ENCODE assay signal across 8 cellular contexts in the genomic region with DNA sequence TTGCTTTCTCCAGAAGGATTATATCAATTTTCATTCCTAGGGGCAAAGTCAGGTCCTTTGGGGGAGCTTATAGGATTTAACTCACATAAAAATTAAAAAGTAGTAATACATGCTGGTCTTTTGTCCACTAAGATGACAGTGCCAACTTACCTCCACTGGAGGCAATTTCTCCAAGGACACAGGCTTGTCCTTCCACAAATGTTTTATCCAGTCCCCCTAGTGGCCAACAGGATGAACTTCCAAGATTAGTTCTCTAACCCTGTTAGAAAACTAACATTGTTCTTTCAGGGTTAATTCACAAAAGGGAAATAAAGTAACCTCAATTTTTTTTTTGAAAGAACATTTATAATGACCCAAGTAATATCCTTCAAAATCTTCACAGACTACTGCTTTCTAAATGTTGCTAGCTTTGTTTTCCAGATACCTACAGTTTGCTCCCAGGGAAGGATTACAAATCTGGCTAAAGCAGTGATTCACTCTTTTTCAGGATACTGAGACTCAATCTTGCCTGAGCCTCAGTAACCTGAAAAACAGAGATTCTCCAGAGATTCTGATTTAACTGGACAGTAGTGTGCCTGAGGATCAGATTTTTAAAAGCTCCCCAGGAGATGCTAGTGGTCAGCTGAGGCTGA. TPM values are rescaled to one million over a fixed set of nuclear protein-coding genes. Genes with fewer than 3 reads are reported as not detected.
DNase-seq lines count a peak whose midpoint lies in the region; ATAC-seq and TF ChIP-seq lines count a peak whose summit lies in the region.

No MANE protein-coding gene starts in this region.

- H3K9ac ChIP-seq in NT2/D1 (ENCODE audit: insufficient read length, low read depth), result no peak overlapping the region

- TF ChIP-seq POLR2A in breast epithelium (IDR thresholded peaks at IDR 0.05) (no peak), upper lobe of left lung (IDR thresholded peaks at IDR 0.05) (no peak)

- H3K36me3 ChIP-seq in NT2/D1 (ENCODE audit: insufficient read depth, insufficient read length, low read length) (no peaks in the 10 kb centered on the region), breast epithelium (no peaks in the 10 kb centered on the region), upper lobe of left lung (no peaks in the 10 kb centered on the region)

- H3K27me3 ChIP-seq in NT2/D1 (ENCODE audit: insufficient read depth, insufficient read length), result no peaks in the 10 kb centered on the region
- no peaks in the 10 kb centered on the region for H3K27me3 ChIP-seq in breast epithelium
- H3K27me3 ChIP-seq in upper lobe of left lung, result no peaks in the 10 kb centered on the region

- no peak for TF ChIP-seq EP300 in upper lobe of left lung (IDR thresholded peaks at IDR 0.05)

- H3K9me3 ChIP-seq in NT2/D1 (ENCODE audit: insufficient read depth, low read length) (no peaks in the 10 kb centered on the region), breast epithelium (no peaks in the 10 kb centered on the region), upper lobe of left lung (no peaks in the 10 kb centered on the region)

- TF ChIP-seq CTCF in breast epithelium (IDR thresholded peaks at IDR 0.05) (peak; percentile 77 to 93 (median 81)), upper lobe of left lung (IDR thresholded peaks at IDR 0.05) (peak; percentile 68 to 90 (median 77))

- no peaks in the 10 kb centered on the region for H3K4me1 ChIP-seq in NT2/D1 (ENCODE audit: insufficient read depth, insufficient read length)
- no peaks in the 10 kb centered on the region for H3K4me1 ChIP-seq in breast epithelium
- no peaks in the 10 kb centered on the region for H3K4me1 ChIP-seq in upper lobe of left lung

- intact Hi-C loops in breast epithelium (cut with DNase I; ENCODE audit: low total_unique reads), result no loop called here
- intact Hi-C loops in left colon (cut with DNase I, micrococcal nuclease), result no loop called here

- peak; percentile 85 for DNase-seq in DMS53 (lab: John Stamatoyannopoulos, UW)
- DNase-seq in HT1080 (ENCODE audit: low read depth), result peak; percentile 32
- peak; percentile 28 for DNase-seq in NT2/D1 (ENCODE audit: low read depth, low spot score)
- no peak for DNase-seq in breast epithelium (ENCODE audit: low spot score in 2 of 2)
- DNase-seq in left colon, result no peak
- no peak for DNase-seq in upper lobe of left lung
- DNase-seq in NCI-H128 (lab: John Stamatoyannopoulos, UW; ENCODE audit: unreplicated experiment), result no peak
- no peak for DNase-seq in activated T-cell treated with anti-CD3 and anti-CD28 coated beads, Interleukin-2, amount 50 U/mL, for 1 hour

- H3K4me3 ChIP-seq in NT2/D1 (ENCODE audit: insufficient read length, low read depth) (no peak overlapping the region), breast epithelium (no peak overlapping the region), upper lobe of left lung (no peak overlapping the region)

- ATAC-seq in left colon (peak; percentile 75), upper lobe of left lung (ENCODE audit: low FRiP score in 2 of 2) (peak in 1 of 2 donors; percentile 79)

- no peak overlapping the region for H3K27ac ChIP-seq in breast epithelium
- H3K27ac ChIP-seq in upper lobe of left lung, result no peak overlapping the region

RNA-seq across cellular contexts. Expression of a gene that starts 31.7 kb away (rescaled TPM):
- total RNA-seq in HT1080 (2014; rRNA removed; shearing (Covaris generic)), result 13.0 and 14.9 TPM in 2 replicates
- polyA plus RNA-seq in HT1080 (2015; cell fraction: cytosol; rRNA removed), result 5.4 and 8.7 TPM in 2 replicates
- polyA plus RNA-seq in HT1080 (2015; cell fraction: nucleus; rRNA removed), result 33.3 and 38.2 TPM in 2 replicates
- total RNA-seq in breast epithelium (10 to 100 TPM; 33.8 to 46.2 (median 33.8) TPM), left colon (10 to 100 TPM; 39.0 to 46.5 TPM), upper lobe of left lung (10 to 100 TPM; 20.3 to 44.3 (median 32.8) TPM)

Comparison
In these comparisons a context has a peak if more than half of its experiments do, and no peak if none do; other contexts are left out.
1. DNase-seq: peak in DMS53 (single experiment), HT1080 (single experiment) and NT2/D1 (single experiment); none in breast epithelium (0 of 2), left colon (0 of 2), upper lobe of left lung (0 of 2), NCI-H128 (single experiment) and activated T-cell treated with anti-CD3 and anti-CD28 coated beads, Interleukin-2, amount 50 U/mL, for 1 hour (single experiment).